8 cellular contexts compared by ENCODE assay signal in genomic region chr9:111937781-111938426, GRCh38. TPM values are rescaled to one million over a fixed set of nuclear protein-coding genes. Genes with fewer than 3 reads are reported as not detected.
DNase-seq lines count a peak whose midpoint lies in the region; ATAC-seq and TF ChIP-seq lines count a peak whose summit lies in the region.

No MANE protein-coding gene starts in this region.

- ATAC-seq in HG02981 (IDR thresholded peaks at IDR 0.05; ENCODE audit: unreplicated experiment) = peak; percentile 71
- ATAC-seq in esophagus mucosa = peak; percentile 62
- ATAC-seq in HG02884 (IDR thresholded peaks at IDR 0.05; ENCODE audit: unreplicated experiment) = no peak

- no peak overlapping the region for H3K14ac ChIP-seq in neuronal stem cell (ENCODE audit: low read length)

- H4K91ac ChIP-seq in neuronal stem cell (ENCODE audit: low read depth, low read length, poor library complexity) = no peak overlapping the region

- DNase-seq in GM13977 (ENCODE audit: low spot score) (peak; percentile 33), T1000 (lab: John Stamatoyannopoulos, UW) (no peak), neuronal stem cell (ENCODE audit: low spot score) (no peak)
- peak; percentile 57 to 61 for DNase-seq in activated CD4-positive, alpha-beta T cell treated with anti-CD3 and anti-CD28 coated beads for 4 hours
- peak; percentile 24 to 48 for DNase-seq in stimulated activated CD4-positive, alpha-beta T cell treated with anti-CD3 and anti-CD28 coated beads, Interleukin-12 subunit alpha, Interleukin-12 subunit beta, amount 100 ng/mL, for 24 hours (ENCODE audit: low read depth in 2 of 2)

- no peak overlapping the region for H3K4me2 ChIP-seq in neuronal stem cell (ENCODE audit: insufficient read depth, low read length, poor library complexity, severe bottlenecking)

- peaks cover 3 to 31% of the 10 kb centered on the region in 2 donors for H3K36me3 ChIP-seq in neuronal stem cell (replicated peaks in 1 of 2; ENCODE audit: control insufficient read depth in 2 of 2, insufficient read depth in 2 of 2, low read length in 2 of 2)

- H4K8ac ChIP-seq in neuronal stem cell (ENCODE audit: low read depth, low read length) = no peak overlapping the region

- H3K9me3 ChIP-seq in neuronal stem cell (replicated peaks in 1 of 2; ENCODE audit: control insufficient read depth in 2 of 2, insufficient read depth in 1 of 2, low read depth in 1 of 2, low read length in 2 of 2) = no peaks in the 10 kb centered on the region

- no peak overlapping the region for H3K27ac ChIP-seq in neuronal stem cell (replicated peaks; ENCODE audit: low read length)

- H3K79me1 ChIP-seq in neuronal stem cell (ENCODE audit: low read depth, low read length) = no peaks in the 10 kb centered on the region

- no peak overlapping the region for H2BK12ac ChIP-seq in neuronal stem cell (ENCODE audit: low read length)

- no peaks in the 10 kb centered on the region for H3K27me3 ChIP-seq in neuronal stem cell (ENCODE audit: control insufficient read depth in 3 of 3, insufficient read depth in 3 of 3, low read depth in 1 of 3, low read length in 3 of 3)

- no peak overlapping the region for H3K4ac ChIP-seq in neuronal stem cell (ENCODE audit: low read length)

- no peak overlapping the region for H3K9ac ChIP-seq in neuronal stem cell (ENCODE audit: low read depth, low read length, poor library complexity)

- in situ Hi-C loops in GM13977 (cut with MboI; ENCODE audit: low pct_unique_long_range_greater_than_20kb, low sequenced_read_pairs, unreplicated experiment) = no loop called here

- H3K4me1 ChIP-seq in neuronal stem cell (ENCODE audit: control insufficient read depth in 2 of 2, insufficient read depth in 1 of 2, low read depth in 1 of 2, low read length in 2 of 2) = no peaks in the 10 kb centered on the region

- no CpG with 5 or more reads among the region's 12 CpGs for WGBS in neuronal stem cell (ENCODE audit: extremely low coverage in 2 of 2, insufficient read length in 2 of 2, insufficient replicate concordance in 1 of 2), 2 donors

- no peak overlapping the region for H3K4me3 ChIP-seq in neuronal stem cell (ENCODE audit: low read length in 2 of 2)

- H3K18ac ChIP-seq in neuronal stem cell (ENCODE audit: low read length) = no peak overlapping the region

- no peak for TF ChIP-seq CTCF in GM13977 (IDR thresholded peaks at IDR 0.05; ENCODE audit: extremely low read depth, insufficient read depth, missing control alignments)

- H3K23ac ChIP-seq in neuronal stem cell (ENCODE audit: low read depth, low read length, poor library complexity) = no peak overlapping the region

- no peak overlapping the region for H2BK15ac ChIP-seq in neuronal stem cell (ENCODE audit: low read length)

- no peak overlapping the region for H2BK120ac ChIP-seq in neuronal stem cell (ENCODE audit: low read depth, low read length)

- no peak overlapping the region for H2AK5ac ChIP-seq in neuronal stem cell (ENCODE audit: low read depth, low read length)

- H2BK5ac ChIP-seq in neuronal stem cell (ENCODE audit: low read length) = no peak overlapping the region

- H2AFZ ChIP-seq in neuronal stem cell (ENCODE audit: low read length) = no peak overlapping the region

RNA-seq across cellular contexts. Expression of gene UGCG, which starts 41.3 kb away (rescaled TPM):
- total RNA-seq in esophagus mucosa = 61.0 TPM
- 22.3 TPM for polyA plus RNA-seq in neuronal stem cell (2013, experiment 1 of 2)
- polyA plus RNA-seq in neuronal stem cell (2013, experiment 2 of 2) = 22.8 TPM

Comparison
In these comparisons a context has a peak if more than half of its experiments do, and no peak if none do; other contexts are left out.
1. DNase-seq: peak in GM13977 (single experiment), activated CD4-positive, alpha-beta T cell treated with anti-CD3 and anti-CD28 coated beads for 4 hours (2 of 2) and stimulated activated CD4-positive, alpha-beta T cell treated with anti-CD3 and anti-CD28 coated beads, Interleukin-12 subunit alpha, Interleukin-12 subunit beta, amount 100 ng/mL, for 24 hours (2 of 2); none in T1000 (single experiment) and neuronal stem cell (single experiment).